17 cellular contexts compared by ENCODE assay signal in genomic region chr2:7725850-7726242, GRCh38.
DNase-seq lines count a peak whose midpoint lies in the region; ATAC-seq and TF ChIP-seq lines count a peak whose summit lies in the region.
"Had no signal": no experiment of that assay in that cellular context is flagged by ENCODE, and none has a peak within 500 bp of the region (broad histone marks: within the 10 kb centered on the region; RNA-seq: fewer than 3 reads in every experiment).

No MANE protein-coding gene starts in this region.

- no peaks in the 10 kb centered on the region for H3K4me1 ChIP-seq in Peyer's patch
- H3K4me1 ChIP-seq in parathyroid adenoma, result no peaks in the 10 kb centered on the region

- H3K79me2 ChIP-seq in parathyroid adenoma, result no peaks in the 10 kb centered on the region

- DNase-seq in activated CD4-positive, alpha-beta T cell treated with anti-CD3 and anti-CD28 coated beads, Interleukin-2, amount 10 ng/mL, durations not matched to agents 24 days and 14 days, result no peak
- no peak for DNase-seq in activated CD4-positive, alpha-beta T cell treated with anti-CD3 and anti-CD28 coated beads, Interleukin-2, amount 50 U/mL, for 4 hours
- DNase-seq in Peyer's patch (no peak), NCI-H1105 (lab: John Stamatoyannopoulos, UW) (no peak), left cardiac atrium (no peak)
- DNase-seq: MM.1S; NCI-H2029 treated with DMSO at 0.1 percent for 48 hours; NCI-H524 treated with DMSO at 0.1 percent for 48 hours; SK-N-SH; stimulated activated CD4-positive, alpha-beta T cell treated with anti-CD3 and anti-CD28 coated beads, Interleukin-4, amount 100 ng/mL, for 4 hours had no signal

- no peak overlapping the region for H3K9ac ChIP-seq in parathyroid adenoma
- H3K9ac ChIP-seq: SK-N-SH had no signal

- peaks cover 56% of the 10 kb centered on the region for H3K4me1 Mint-ChIP-seq in activated CD4-positive, alpha-beta T cell treated with anti-CD3 and anti-CD28 coated beads, Interleukin-2, amount 10 ng/mL, durations not matched to agents 24 days and 14 days
- peaks cover 51% of the 10 kb centered on the region for H3K4me1 Mint-ChIP-seq in brain

- peak overlapping the region; percentile 54 for H2AFZ ChIP-seq in parathyroid adenoma

- peak overlapping the region; percentile 92 for H3K27ac Mint-ChIP-seq in activated CD4-positive, alpha-beta T cell treated with anti-CD3 and anti-CD28 coated beads, Interleukin-2, amount 10 ng/mL, durations not matched to agents 24 days and 14 days
- H3K27ac Mint-ChIP-seq in brain, result peak overlapping the region in 2 of 5 experiments; percentile 13 to 94
- H3K27ac Mint-ChIP-seq: type B pancreatic cell had no signal

- no peaks in the 10 kb centered on the region for H3K27me3 ChIP-seq in Peyer's patch
- H3K27me3 ChIP-seq in parathyroid adenoma (ENCODE audit: control insufficient read depth, insufficient read depth, low read length), result no peaks in the 10 kb centered on the region

- intact Hi-C loops in activated CD4-positive, alpha-beta T cell treated with anti-CD3 and anti-CD28 coated beads, Interleukin-2, amount 10 ng/mL, durations not matched to agents 24 days and 14 days (cut with micrococcal nuclease), result loop anchor here (1.0 to 5.0 kb wide), 12 partner anchors 32 to 959 kb away; no protein-coding TSS in a partner anchor
- intact Hi-C loops in left cardiac atrium (cut with DNase I), result no loop called here

- H3K9me3 Mint-ChIP-seq in activated CD4-positive, alpha-beta T cell treated with anti-CD3 and anti-CD28 coated beads, Interleukin-2, amount 10 ng/mL, durations not matched to agents 24 days and 14 days, result peaks cover 5% of the 10 kb centered on the region
- no peaks in the 10 kb centered on the region for H3K9me3 Mint-ChIP-seq in brain
- H3K9me3 Mint-ChIP-seq: CD14-positive monocyte, type B pancreatic cell had no signal

- no peaks in the 10 kb centered on the region for H3K36me3 ChIP-seq in Peyer's patch
- H3K36me3 ChIP-seq in parathyroid adenoma (ENCODE audit: control insufficient read depth, insufficient read depth, low read length), result no peaks in the 10 kb centered on the region

- ATAC-seq in HG03571 (IDR thresholded peaks at IDR 0.05; ENCODE audit: unreplicated experiment) (no peak), left cardiac atrium (no peak)
- ATAC-seq: HCT116 had no signal

- no peak for TF ChIP-seq CTCF in Peyer's patch (IDR thresholded peaks at IDR 0.05)
- no peak for TF ChIP-seq CTCF in brain (conservative IDR thresholded peaks at IDR 0.05)
- no peak for TF ChIP-seq CTCF in parathyroid adenoma (IDR thresholded peaks at IDR 0.05)

- H3K4me3 ChIP-seq in Peyer's patch (peak overlapping the region in 3 of 4 donors; percentile 2 to 29 (median 17)), parathyroid adenoma (ENCODE audit: low read depth, low read length) (no peak overlapping the region)
- H3K4me3 ChIP-seq: coronary artery had no signal

- H3K4me2 ChIP-seq in parathyroid adenoma (ENCODE audit: low read length), result no peak overlapping the region
- H3K4me2 ChIP-seq: SK-N-SH had no signal

- TF ChIP-seq POLR2A in Peyer's patch (IDR thresholded peaks at IDR 0.05), result no peak

- H3K9me3 ChIP-seq in Peyer's patch (no peaks in the 10 kb centered on the region), parathyroid adenoma (ENCODE audit: control insufficient read depth, low read length) (no peaks in the 10 kb centered on the region)
- H3K9me3 ChIP-seq: SK-N-SH had no signal

- peak overlapping the region; percentile 87 for H3K4me3 Mint-ChIP-seq in activated CD4-positive, alpha-beta T cell treated with anti-CD3 and anti-CD28 coated beads, Interleukin-2, amount 10 ng/mL, durations not matched to agents 24 days and 14 days
- peak overlapping the region in 4 of 5 experiments; percentile 19 to 77 (median 54) for H3K4me3 Mint-ChIP-seq in brain
- H3K4me3 Mint-ChIP-seq: type B pancreatic cell had no signal

- peak overlapping the region; percentile 38 to 65 (median 58) for H3K27ac ChIP-seq in Peyer's patch
- no peak overlapping the region for H3K27ac ChIP-seq in parathyroid adenoma
- H3K27ac ChIP-seq: coronary artery had no signal

- H3K27me3 Mint-ChIP-seq in activated CD4-positive, alpha-beta T cell treated with anti-CD3 and anti-CD28 coated beads, Interleukin-2, amount 10 ng/mL, durations not matched to agents 24 days and 14 days, result no peaks in the 10 kb centered on the region
- peaks cover 4% of the 10 kb centered on the region for H3K27me3 Mint-ChIP-seq in brain
- H3K27me3 Mint-ChIP-seq: type B pancreatic cell had no signal

- peaks cover 44% of the 10 kb centered on the region for H3K36me3 Mint-ChIP-seq in activated CD4-positive, alpha-beta T cell treated with anti-CD3 and anti-CD28 coated beads, Interleukin-2, amount 10 ng/mL, durations not matched to agents 24 days and 14 days (ENCODE audit: low read depth)
- no peaks in the 10 kb centered on the region for H3K36me3 Mint-ChIP-seq in brain
- H3K36me3 Mint-ChIP-seq: CD14-positive monocyte, type B pancreatic cell had no signal
